ENCODE assay signal across 8 cellular contexts in the genomic region with DNA sequence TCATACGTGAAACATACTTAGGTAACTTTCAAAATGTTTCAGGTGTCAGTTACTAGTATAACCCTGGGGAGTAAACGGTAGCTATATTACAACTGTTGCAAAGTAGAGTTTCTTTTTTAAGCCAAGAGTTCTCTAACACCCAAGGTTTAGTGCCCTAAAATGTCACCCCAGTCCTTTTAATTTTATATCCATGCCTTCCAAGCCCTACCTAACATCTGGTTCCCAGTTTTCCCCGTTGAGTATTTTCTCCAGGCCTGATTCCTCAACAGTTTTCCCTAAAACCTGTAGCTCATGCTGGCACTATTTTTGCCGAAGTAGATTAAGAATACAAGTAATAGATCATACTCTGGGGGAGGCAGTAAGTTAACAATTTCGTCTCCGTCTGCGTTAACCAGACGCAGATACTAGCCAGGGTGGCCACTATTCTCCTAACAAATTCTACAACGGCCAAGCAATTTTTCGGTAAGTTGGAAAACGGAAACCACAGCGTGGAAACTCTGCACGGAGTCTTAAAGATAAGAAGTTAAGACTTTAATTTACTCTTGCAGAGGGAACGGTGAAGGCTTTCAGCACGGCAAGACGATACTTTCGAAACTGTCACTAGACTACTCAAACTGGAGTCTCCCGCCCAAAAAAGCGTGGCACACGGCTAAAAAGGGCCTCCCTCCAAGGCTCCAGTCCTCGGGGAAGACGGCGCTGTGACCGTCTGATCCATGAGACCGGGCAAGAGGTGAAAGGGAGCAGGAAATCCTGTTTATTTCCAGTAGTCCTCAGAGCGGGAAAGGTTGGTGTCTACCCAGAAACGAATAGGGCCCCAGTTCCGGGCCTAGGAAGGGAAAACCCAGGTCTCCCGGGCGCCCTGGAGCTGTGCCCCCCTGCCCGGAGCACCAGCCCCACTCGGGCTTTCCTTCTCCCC. TPM values are rescaled to one million over a fixed set of nuclear protein-coding genes. Genes with fewer than 3 reads are reported as not detected.
A peak's percentile ranks its signal among the peaks of the same experiment; 100 is the strongest.
DNase-seq lines count a peak whose midpoint lies in the region; ATAC-seq and TF ChIP-seq lines count a peak whose summit lies in the region.

No MANE protein-coding gene starts in this region.

- H4K20me1 ChIP-seq in KMS-11 (ENCODE audit: insufficient read depth), result peaks cover 37% of the 10 kb centered on the region

- H3K4me1 Mint-ChIP-seq in activated naive CD4-positive, alpha-beta T cell treated with anti-CD3 and anti-CD28 coated beads, Interleukin-2, amount 50 U/mL, for 24 hours, result peaks cover 60% of the 10 kb centered on the region

- H3K9me3 ChIP-seq in right cardiac atrium (ENCODE audit: control insufficient read depth, low read length), result no peaks in the 10 kb centered on the region

- peak overlapping the region; percentile 99 for H3K4me2 ChIP-seq in KMS-11

- peak overlapping the region; percentile 99 for H3K27ac Mint-ChIP-seq in activated naive CD4-positive, alpha-beta T cell treated with anti-CD3 and anti-CD28 coated beads, Interleukin-2, amount 50 U/mL, for 24 hours

- H3K9me3 Mint-ChIP-seq in activated naive CD4-positive, alpha-beta T cell treated with anti-CD3 and anti-CD28 coated beads, Interleukin-2, amount 50 U/mL, for 24 hours, result no peaks in the 10 kb centered on the region

- peaks cover 6% of the 10 kb centered on the region; the same call in 1 of the 2 replicates for H3K36me3 ChIP-seq in KMS-11 (ENCODE audit: insufficient read depth)

- peaks cover 12% of the 10 kb centered on the region for H3K36me3 Mint-ChIP-seq in activated naive CD4-positive, alpha-beta T cell treated with anti-CD3 and anti-CD28 coated beads, Interleukin-2, amount 50 U/mL, for 24 hours

- WGBS in right cardiac atrium, result under 1% methylated on average over 32 of the region's 32 CpGs

- peaks cover 53% of the 10 kb centered on the region for H3K4me1 ChIP-seq in KMS-11 (ENCODE audit: low read depth, poor library complexity, severe bottlenecking)
- H3K4me1 ChIP-seq in right cardiac atrium (ENCODE audit: control insufficient read depth, insufficient read depth, low read length), result peaks cover 3% of the 10 kb centered on the region

- no peaks in the 10 kb centered on the region for H3K27me3 Mint-ChIP-seq in activated naive CD4-positive, alpha-beta T cell treated with anti-CD3 and anti-CD28 coated beads, Interleukin-2, amount 50 U/mL, for 24 hours

- H2AFZ ChIP-seq in KMS-11 (ENCODE audit: low read depth), result peak overlapping the region; percentile 56; the same call in 1 of the 2 replicates

- intact Hi-C loops in right cardiac atrium (cut with DNase I), result loop anchor here in 3 of 4 donors (5.0 to 10.0 kb wide), 3 partner anchors 56 to 536 kb away; partner anchors contain the start of genes TMEM200B (in 2 of the 3), RNU11 (in 1 of the 3) and TAF12 (in 1 of the 3)

- ATAC-seq in right cardiac atrium (peak; percentile 17 to 57), GM21390 (IDR thresholded peaks at IDR 0.05; ENCODE audit: unreplicated experiment) (no peak)

- peak overlapping the region; percentile 100 for H3K9ac ChIP-seq in KMS-11

- H3K79me2 ChIP-seq in KMS-11 (ENCODE audit: insufficient read depth, low read depth), result peaks cover 59% of the 10 kb centered on the region

- peak overlapping the region; percentile 95 for H3K4me3 Mint-ChIP-seq in activated naive CD4-positive, alpha-beta T cell treated with anti-CD3 and anti-CD28 coated beads, Interleukin-2, amount 50 U/mL, for 24 hours

- H3K27me3 ChIP-seq in KMS-11 (ENCODE audit: insufficient read depth, low read depth) (no peaks in the 10 kb centered on the region), right cardiac atrium (ENCODE audit: control insufficient read depth, insufficient read depth) (no peaks in the 10 kb centered on the region)

- TF ChIP-seq CTCF in KMS-11 (conservative IDR thresholded peaks at IDR 0.05; ENCODE audit: low read depth, low read length), result no peak

- peak overlapping the region; percentile 64 for H3K4me3 ChIP-seq in KMS-11 (IDR thresholded peaks at IDR 0.05; ENCODE audit: insufficient read depth, low read depth, low read length)
- H3K4me3 ChIP-seq in right cardiac atrium (ENCODE audit: low read length), result peak overlapping the region; percentile 80
- peak overlapping the region; percentile 78 to 94 (median 92) for H3K4me3 ChIP-seq in skin epidermis

- peak overlapping the region; percentile 97 for H3K27ac ChIP-seq in KMS-11
- peak overlapping the region; percentile 100 for H3K27ac ChIP-seq in right cardiac atrium (ENCODE audit: low read length)
- H3K27ac ChIP-seq in skin epidermis, result peak overlapping the region; percentile 97 to 100 (median 100)

- DNase-seq in NCI-H2196 (lab: John Stamatoyannopoulos, UW; ENCODE audit: unreplicated experiment) (peak; percentile 55), NCI-H2196 treated with DMSO at 0.1 percent for 48 hours (lab: John Stamatoyannopoulos, UW; ENCODE audit: unreplicated experiment) (no peak), right cardiac atrium (no peak), NCI-H2081 treated with DMSO at 0.1 percent for 48 hours (lab: John Stamatoyannopoulos, UW) (no peak)

RNA-seq across cellular contexts. Expression of gene SRSF4, which starts 0.9 kb away (rescaled TPM):
- 10 to 100 TPM; 52.0 to 63.7 (median 61.1) TPM for total RNA-seq in right cardiac atrium
- polyA plus RNA-seq in right cardiac atrium, result 50.0 TPM

RNA-seq across cellular contexts. Expression of gene MECR, which starts 50.0 kb away (rescaled TPM):
- 10 to 100 TPM; 21.0 to 33.7 (median 24.7) TPM for total RNA-seq in right cardiac atrium
- 36.0 TPM for polyA plus RNA-seq in right cardiac atrium

RNA-seq across cellular contexts. Expression of gene PTPRU, which starts 55.6 kb away (rescaled TPM):
- 10 to 100 TPM; 13.7 to 29.9 (median 22.9) TPM for total RNA-seq in right cardiac atrium
- 24.6 TPM for polyA plus RNA-seq in right cardiac atrium

RNA-seq across cellular contexts. Expression of gene TMEM200B, which starts 57.1 kb away (rescaled TPM):
- total RNA-seq in right cardiac atrium, result 1 to 10 TPM; 3.6 to 4.1 (median 3.9) TPM
- polyA plus RNA-seq in right cardiac atrium, result 2.8 TPM
